ENCODE assay signal across 12 cellular contexts in genomic region chrX:40011483-40012038, GRCh38.
DNase-seq lines count a peak whose midpoint lies in the region; ATAC-seq, FAIRE-seq and TF ChIP-seq lines count a peak whose summit lies in the region.
"Had no signal": no experiment of that assay in that cellular context is flagged by ENCODE, and none has a peak within 500 bp of the region (broad histone marks: within the 10 kb centered on the region; RNA-seq: fewer than 3 reads in every experiment).

No MANE protein-coding gene starts in this region.

- no peak overlapping the region for H3K27ac Mint-ChIP-seq in neural crest cell (ENCODE audit: unreplicated experiment)
- H3K27ac Mint-ChIP-seq: activated CD4-positive, alpha-beta memory T cell treated with anti-CD3 and anti-CD28 coated beads for 36 hours had no signal

- peaks cover 39% of the 10 kb centered on the region for H3K27me3 Mint-ChIP-seq in neural crest cell (ENCODE audit: low read depth)

- no peaks in the 10 kb centered on the region for H4K20me1 ChIP-seq in HepG2 (ENCODE audit: insufficient read depth, low read length)

- CTCF ChIA-PET in HepG2 (lab: Yijun Ruan, JAX; ENCODE audit: low intra/inter-chr PET ratio, low total read pairs), result no interaction called here
- CTCF ChIA-PET in HEK293T (lab: Yijun Ruan, JAX), result no interaction called here

- no peak for TF ChIP-seq RAD21 in HepG2 (CRISPR knock-in tag; IDR thresholded peaks at IDR 0.05)

- H3K9me3 Mint-ChIP-seq in neural crest cell, result no peaks in the 10 kb centered on the region

- H3K9me3 ChIP-seq in HepG2 (ENCODE audit: low read length) (no peaks in the 10 kb centered on the region), right lobe of liver (no peaks in the 10 kb centered on the region), breast epithelium (peaks cover 6% of the 10 kb centered on the region in 2 donors)

- H3K4me3 Mint-ChIP-seq in neural crest cell, result peak overlapping the region; percentile 86
- H3K4me3 Mint-ChIP-seq: activated CD4-positive, alpha-beta memory T cell treated with anti-CD3 and anti-CD28 coated beads for 36 hours had no signal

- in situ Hi-C loops in HepG2 (cut with HindIII; ENCODE audit: extremely low pct_ligation_motif_present, low pct_unique_long_range_greater_than_20kb), result loop anchor here (5.0 kb wide), 1 partner anchor 141 kb away; no protein-coding TSS in a partner anchor

- H3K27me3 ChIP-seq in HepG2 (ENCODE audit: control insufficient read depth in 1 of 2, insufficient read depth in 2 of 2, low read length in 2 of 2), result no peaks in the 10 kb centered on the region
- peaks cover 3 to 18% of the 10 kb centered on the region in 2 donors for H3K27me3 ChIP-seq in right lobe of liver
- peaks cover 0 to 76% of the 10 kb centered on the region in 2 donors for H3K27me3 ChIP-seq in breast epithelium

- DNase-seq in HepG2 (ENCODE audit: low spot score) (no peak), right lobe of liver (no peak), breast epithelium (ENCODE audit: low spot score in 2 of 2) (no peak), neural crest cell (ENCODE audit: low read depth, low spot score) (no peak), DMS79 treated with DMSO at 0.1 percent for 48 hours (lab: John Stamatoyannopoulos, UW) (no peak), HEK293T (ENCODE audit: extremely low spot score) (no peak), HuH-7 (ENCODE audit: low spot score) (no peak)
- DNase-seq: kidney glomerular epithelial cell, NCI-H226 had no signal

- no peaks in the 10 kb centered on the region for H3K36me3 Mint-ChIP-seq in neural crest cell (ENCODE audit: low read depth)
- H3K36me3 Mint-ChIP-seq: activated CD4-positive, alpha-beta memory T cell treated with anti-CD3 and anti-CD28 coated beads for 36 hours had no signal

- H3K9ac ChIP-seq in HepG2 (ENCODE audit: insufficient read depth, low read depth, low read length), result peak overlapping the region; percentile 86

- H3K79me2 ChIP-seq in HepG2 (ENCODE audit: insufficient read depth, low read length), result no peaks in the 10 kb centered on the region

- TF ChIP-seq CTCF in HepG2 (CRISPR knock-in tag; IDR thresholded peaks at IDR 0.05), result no peak
- no peak for TF ChIP-seq CTCF in right lobe of liver (IDR thresholded peaks at IDR 0.05)
- no peak for TF ChIP-seq CTCF in breast epithelium (IDR thresholded peaks at IDR 0.05)
- no peak for TF ChIP-seq CTCF in neural crest cell (conservative IDR thresholded peaks at IDR 0.05)

- H2AFZ ChIP-seq in HepG2 (ENCODE audit: low read length), result no peak overlapping the region

- H3K36me3 ChIP-seq in HepG2 (replicated peaks in 1 of 2; ENCODE audit: control insufficient read depth in 1 of 2, insufficient read depth in 2 of 2, low read length in 2 of 2) (no peaks in the 10 kb centered on the region), right lobe of liver (no peaks in the 10 kb centered on the region), breast epithelium (no peaks in the 10 kb centered on the region)

- peak overlapping the region; percentile 92 for H3K4me2 ChIP-seq in HepG2 (ENCODE audit: low read depth, low read length)

- FAIRE-seq in HepG2 (lab: Jason Lieb, UNC), result no peak
- FAIRE-seq: small intestine had no signal

- intact Hi-C loops in HepG2 (cut with micrococcal nuclease; ENCODE audit: unreplicated experiment) (loop anchor here (1.0 to 5.0 kb wide), 3 partner anchors 8 to 86 kb away; partner anchors contain the start of gene BCOR), right lobe of liver (cut with DNase I) (loop anchor here (5.0 to 10.0 kb wide), 2 partner anchors 146 to 163 kb away; no protein-coding TSS in a partner anchor), breast epithelium (cut with DNase I; ENCODE audit: low total_unique reads) (no loop called here)

- POLR2A ChIA-PET in HepG2 (lab: Yijun Ruan, JAX) (interaction anchor here (1.0 to 4.1 kb wide), 10 partner anchors 9 to 165 kb away, joined by 3 to 41 read pairs (median 10); no protein-coding TSS in a partner anchor), HEK293T (lab: Yijun Ruan, JAX) (no interaction called here)

- BruUV-seq in HepG2 (replicated peaks; lab: Mats Ljungman, UMichigan), result no TSS peak

- ATAC-seq in HepG2 (no peak), right lobe of liver (no peak), GM21526 (IDR thresholded peaks at IDR 0.05; ENCODE audit: low FRiP score, unreplicated experiment) (no peak)

- TF ChIP-seq POLR2A in HepG2 (IDR thresholded peaks at IDR 0.05; ENCODE audit: insufficient read depth in 1 of 2, low read depth in 2 of 2, low read length in 2 of 2) (no peak), right lobe of liver (IDR thresholded peaks at IDR 0.05) (no peak), breast epithelium (IDR thresholded peaks at IDR 0.05) (no peak)

- H3K4me1 ChIP-seq in HepG2 (ENCODE audit: insufficient read depth, low read length), result peaks cover 27% of the 10 kb centered on the region
- H3K4me1 ChIP-seq in right lobe of liver, result peaks cover 0 to 11% (median 0%) of the 10 kb centered on the region in 4 donors
- H3K4me1 ChIP-seq in breast epithelium, result no peaks in the 10 kb centered on the region

- peaks cover 63% of the 10 kb centered on the region for H3K4me1 Mint-ChIP-seq in neural crest cell

- TF ChIP-seq EP300 in HepG2 (IDR thresholded peaks at IDR 0.05; ENCODE audit: low read depth in 2 of 2, low read length in 2 of 2) (no peak), HepG2 (CRISPR knock-in tag; IDR thresholded peaks at IDR 0.05; ENCODE audit: borderline replicate concordance) (no peak)

- H3K4me3 ChIP-seq in HepG2 (replicated peaks in 1 of 3; ENCODE audit: insufficient read depth in 1 of 3, low read depth in 2 of 3, low read length in 3 of 3), result peak overlapping the region; percentile 59 to 77 (median 70); a peak in 5 of 6 replicates
- no peak overlapping the region for H3K4me3 ChIP-seq in right lobe of liver
- peak overlapping the region in 2 of 3 donors; percentile 61 to 73 for H3K4me3 ChIP-seq in breast epithelium

- WGBS in HepG2 (ENCODE audit: low lambda C conversion rate), result 7% methylated on average over 6 of the region's 20 CpGs
- WGBS in right lobe of liver (ENCODE audit: insufficient coverage, low coverage, low lambda C conversion rate, missing lambda C conversion rate), result 38% methylated on average over 17 of the region's 20 CpGs

- peak overlapping the region; percentile 98 for H3K27ac ChIP-seq in HepG2 (ENCODE audit: extremely low read length, insufficient read depth, low read length)
- peak overlapping the region in 1 of 3 donors; percentile 85 for H3K27ac ChIP-seq in right lobe of liver
- H3K27ac ChIP-seq in breast epithelium, result peak overlapping the region; percentile 90 to 96

TF ChIP-seq in HepG2, 621 proteins besides CTCF, POLR2A, EP300 and RAD21 (continues in another document):
- TF ChIP-seq ATF7-NPFF (CRISPR knock-in tag; IDR thresholded peaks at IDR 0.05; ENCODE audit: low read depth) (0 out of 2 replicates have a peak, but pooled peaks have one; percentile 37), TBX3 (IDR thresholded peaks at IDR 0.05; ENCODE audit: borderline replicate concordance) (no peak), HDAC1 (CRISPR knock-in tag; IDR thresholded peaks at IDR 0.05) (0 out of 2 replicates have a peak, but pooled peaks have one; percentile 20), ZNF282 (IDR thresholded peaks at IDR 0.05; ENCODE audit: partially characterized antibody) (no peak), ZFX (CRISPR knock-in tag; IDR thresholded peaks at IDR 0.05; ENCODE audit: low read depth) (no peak), ZMYM3 (CRISPR knock-in tag; IDR thresholded peaks at IDR 0.05) (0 out of 2 replicates have a peak, but pooled peaks have one; percentile 23), ZNF816 (CRISPR knock-in tag; IDR thresholded peaks at IDR 0.05; ENCODE audit: borderline replicate concordance) (0 out of 2 replicates have a peak, but pooled peaks have one; percentile 50)

TF ChIP-seq in HEK293T, 16 proteins besides CTCF, POLR2A, EP300 and RAD21:
- TF ChIP-seq L3MBTL2 (conservative IDR thresholded peaks at IDR 0.05) (no peak), LEF1 (IDR thresholded peaks at IDR 0.05; ENCODE audit: borderline replicate concordance) (no peak), FOXA1 (IDR thresholded peaks at IDR 0.05) (no peak), ELF4 (IDR thresholded peaks at IDR 0.05) (no peak), SUZ12 (IDR thresholded peaks at IDR 0.05) (no peak), BHLHE40 (IDR thresholded peaks at IDR 0.05; ENCODE audit: borderline replicate concordance) (no peak), PKNOX1 (IDR thresholded peaks at IDR 0.05) (no peak), FOXK2 (IDR thresholded peaks at IDR 0.05) (no peak), CTBP1 (IDR thresholded peaks at IDR 0.05; ENCODE audit: borderline replicate concordance) (no peak), TARDBP (IDR thresholded peaks at IDR 0.05) (no peak), SP1 (IDR thresholded peaks at IDR 0.05) (no peak), NFRKB (IDR thresholded peaks at IDR 0.05) (no peak), ZNF384 (IDR thresholded peaks at IDR 0.05) (no peak), HDGF (IDR thresholded peaks at IDR 0.05; ENCODE audit: borderline replicate concordance) (no peak), FOXM1 (IDR thresholded peaks at IDR 0.05; ENCODE audit: borderline replicate concordance) (no peak), ARNT (IDR thresholded peaks at IDR 0.05) (no peak)

Comparison
In these comparisons a context has a peak if more than half of its experiments do, and no peak if none do; other contexts are left out.
1. H3K4me3 ChIP-seq: peak in HepG2 (3 of 3) and breast epithelium (2 of 3); none in right lobe of liver (0 of 3).